ENCODE assay signal across 8 cellular contexts in genomic region chr1:109910963-109911798, GRCh38.
DNase-seq lines count a peak whose midpoint lies in the region; ATAC-seq and TF ChIP-seq lines count a peak whose summit lies in the region.

No MANE protein-coding gene starts in this region.

- ATAC-seq in stimulated activated naive CD8-positive, alpha-beta T cell treated with anti-CD3 and anti-CD28 coated beads, Interleukin-15, Interleukin-2, amounts not matched to agents 100 U/mL and 50 U/mL, for 24 hours = peak; percentile 6
- ATAC-seq in HG03095 (IDR thresholded peaks at IDR 0.05; ENCODE audit: unreplicated experiment) = no peak

- TF ChIP-seq CTCF in LNCaP clone FGC (IDR thresholded peaks at IDR 0.05; ENCODE audit: control insufficient read depth, extremely low read depth, insufficient read depth) = no peak

- H3K4me3 ChIP-seq in LNCaP clone FGC (ENCODE audit: low read depth, low read length) = peak overlapping the region; percentile 46

- peak overlapping the region; percentile 76 for H3K27ac ChIP-seq in angular gyrus (ENCODE audit: low read depth, low read length)

- DNase-seq in GM03348 (ENCODE audit: low spot score) (peak; percentile 58), LNCaP clone FGC (ENCODE audit: low read depth) (no peak), islet precursor cell (peak; percentile 68), NCI-H1092 (lab: John Stamatoyannopoulos, UW) (no peak), SKM-1 treated with dmso at 0.1 percent for 144 hours (lab: John Stamatoyannopoulos, UW; ENCODE audit: unreplicated experiment) (no peak)
- DNase-seq in stimulated activated naive CD8-positive, alpha-beta T cell treated with anti-CD3 and anti-CD28 coated beads, Interleukin-15, Interleukin-2, amounts not matched to agents 100 U/mL and 50 U/mL, for 24 hours = peak; percentile 37

Comparison
In these comparisons a context has a peak if more than half of its experiments do, and no peak if none do; other contexts are left out.
1. DNase-seq: peak in GM03348 (single experiment), islet precursor cell (single experiment) and stimulated activated naive CD8-positive, alpha-beta T cell treated with anti-CD3 and anti-CD28 coated beads, Interleukin-15, Interleukin-2, amounts not matched to agents 100 U/mL and 50 U/mL, for 24 hours (single experiment); none in LNCaP clone FGC (single experiment), NCI-H1092 (single experiment) and SKM-1 treated with dmso at 0.1 percent for 144 hours (single experiment).